11 cellular contexts compared by ENCODE assay signal in the genomic region with DNA sequence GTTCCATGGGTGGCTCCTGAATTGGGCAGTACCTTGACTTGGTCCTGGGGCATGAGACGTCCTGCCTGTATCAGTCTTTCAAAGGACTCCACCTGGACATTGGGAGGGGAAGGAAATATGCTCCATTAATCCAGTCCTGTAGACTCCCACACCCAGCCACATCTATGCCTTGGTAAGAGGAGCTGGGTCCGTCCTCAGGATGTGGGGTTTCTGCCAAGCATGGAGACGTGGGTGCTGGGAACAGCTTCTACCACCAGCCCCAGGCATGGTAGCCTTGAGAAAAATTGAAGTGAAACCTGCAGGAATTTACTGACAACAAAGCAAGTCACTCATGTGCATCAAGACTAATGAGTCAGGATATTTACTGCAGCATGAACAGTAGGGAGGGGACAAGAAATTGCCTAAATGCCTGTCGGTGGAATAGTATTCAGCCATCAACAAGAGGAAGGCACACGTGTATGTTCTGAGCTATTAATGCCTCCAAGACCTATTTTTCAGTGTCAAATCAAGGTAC. TPM values are rescaled to one million over a fixed set of nuclear protein-coding genes. Genes with fewer than 3 reads are reported as not detected.
A peak's percentile ranks its signal among the peaks of the same experiment; 100 is the strongest.
DNase-seq lines count a peak whose midpoint lies in the region; ATAC-seq lines count a peak whose summit lies in the region.
"Had no signal": no experiment of that assay in that cellular context is flagged by ENCODE, and none has a peak within 500 bp of the region (broad histone marks: within the 10 kb centered on the region; RNA-seq: fewer than 3 reads in every experiment).

No MANE protein-coding gene starts in this region.

- H3K9me3 Mint-ChIP-seq in activated CD4-positive, alpha-beta memory T cell treated with anti-CD3 and anti-CD28 coated beads for 36 hours: no peaks in the 10 kb centered on the region

- POLR2A ChIA-PET in activated CD4-positive, alpha-beta memory T cell treated with anti-CD3 and anti-CD28 coated beads for 36 hours (lab: Charles Lee): interaction anchor here (0.9 to 3.3 kb wide), 3 partner anchors 8 to 22 kb away, joined by 5 to 52 read pairs (median 15); a partner anchor contains a TSS

- ATAC-seq in HG03378 (IDR thresholded peaks at IDR 0.05; ENCODE audit: unreplicated experiment): peak; percentile 36
- peak; percentile 45 for ATAC-seq in left lobe of liver
- ATAC-seq in GM21576 (IDR thresholded peaks at IDR 0.05; ENCODE audit: unreplicated experiment): no peak
- no peak for ATAC-seq in HG03159 (IDR thresholded peaks at IDR 0.05; ENCODE audit: unreplicated experiment)
- ATAC-seq in GM21526 (IDR thresholded peaks at IDR 0.05; ENCODE audit: low FRiP score, unreplicated experiment): no peak
- no peak for ATAC-seq in GM18873 (IDR thresholded peaks at IDR 0.05; ENCODE audit: low FRiP score, unreplicated experiment)

- no peak overlapping the region for H3K4me3 Mint-ChIP-seq in activated CD4-positive, alpha-beta memory T cell treated with anti-CD3 and anti-CD28 coated beads for 36 hours

- peaks cover 44% of the 10 kb centered on the region for H3K4me1 ChIP-seq in ACC112 (ENCODE audit: control insufficient read depth, insufficient read depth, low read length, unreplicated experiment)

- H3K36me3 Mint-ChIP-seq in activated CD4-positive, alpha-beta memory T cell treated with anti-CD3 and anti-CD28 coated beads for 36 hours: peaks cover 78% of the 10 kb centered on the region

- intact Hi-C loops in activated CD4-positive, alpha-beta memory T cell treated with anti-CD3 and anti-CD28 coated beads for 36 hours (cut with micrococcal nuclease): no loop called here

- DNase-seq in activated CD4-positive, alpha-beta memory T cell treated with anti-CD3 and anti-CD28 coated beads for 36 hours: no peak
- DNase-seq in left lobe of liver (ENCODE audit: low spot score): no peak
- DNase-seq: glutamatergic neuron had no signal

- no peaks in the 10 kb centered on the region for H3K27me3 Mint-ChIP-seq in activated CD4-positive, alpha-beta memory T cell treated with anti-CD3 and anti-CD28 coated beads for 36 hours

- peak overlapping the region; percentile 89 for H3K27ac ChIP-seq in ACC112 (ENCODE audit: low read depth, low read length)
- H3K27ac ChIP-seq: right atrium auricular region had no signal

- no peaks in the 10 kb centered on the region for H3K79me2 ChIP-seq in ACC112 (ENCODE audit: control insufficient read depth, insufficient read depth, low read length, unreplicated experiment)

- no peaks in the 10 kb centered on the region for H3K27me3 ChIP-seq in ACC112 (ENCODE audit: insufficient read depth, low read length)
- H3K27me3 ChIP-seq: right atrium auricular region had no signal

- H3K27ac Mint-ChIP-seq in activated CD4-positive, alpha-beta memory T cell treated with anti-CD3 and anti-CD28 coated beads for 36 hours: peak overlapping the region; percentile 90

- H3K4me3 ChIP-seq in ACC112 (ENCODE audit: low read depth, low read length): no peak overlapping the region
- H3K4me3 ChIP-seq: right atrium auricular region had no signal

- H3K4me1 Mint-ChIP-seq in activated CD4-positive, alpha-beta memory T cell treated with anti-CD3 and anti-CD28 coated beads for 36 hours (ENCODE audit: low read depth): peaks cover 81% of the 10 kb centered on the region

- H3K36me3 ChIP-seq in ACC112 (ENCODE audit: insufficient read depth, low read length): peaks cover 12% of the 10 kb centered on the region

- CTCF ChIA-PET in activated CD4-positive, alpha-beta memory T cell treated with anti-CD3 and anti-CD28 coated beads for 36 hours (lab: Charles Lee): interaction anchor here (1.0 to 9.5 kb wide), 5 partner anchors 9 to 121 kb away, joined by 3 to 78 read pairs (median 6); a partner anchor contains a TSS

- H2AFZ ChIP-seq in ACC112 (ENCODE audit: low read length, unreplicated experiment): no peak overlapping the region

RNA-seq across cellular contexts. Expression of a gene that starts 23.2 kb away (rescaled TPM):
- total RNA-seq in activated CD4-positive, alpha-beta memory T cell treated with anti-CD3 and anti-CD28 coated beads for 36 hours: 100 to 1,000 TPM; 127 to 130 TPM
- 7.3 TPM for total RNA-seq in left lobe of liver

RNA-seq across cellular contexts. Expression of a gene that starts 34.9 kb away (rescaled TPM):
- not detected for total RNA-seq in activated CD4-positive, alpha-beta memory T cell treated with anti-CD3 and anti-CD28 coated beads for 36 hours
- 4,103 TPM for total RNA-seq in left lobe of liver
- total RNA-seq: right atrium auricular region, SK-MEL-5 had no signal

RNA-seq across cellular contexts. Expression of a gene that starts 41.7 kb away (rescaled TPM):
- not detected for total RNA-seq in activated CD4-positive, alpha-beta memory T cell treated with anti-CD3 and anti-CD28 coated beads for 36 hours
- total RNA-seq in left lobe of liver: 19,737 TPM
- total RNA-seq: right atrium auricular region, SK-MEL-5 had no signal

Comparison
In these comparisons a context has a peak if more than half of its experiments do, and no peak if none do; other contexts are left out.
1. ATAC-seq: peak in HG03378 (single experiment) and left lobe of liver (single experiment); none in GM21576 (single experiment), HG03159 (single experiment), GM21526 (single experiment) and GM18873 (single experiment).
2. RNA of a gene that starts 23.2 kb away (total RNA-seq): 127 to 130 TPM in activated CD4-positive, alpha-beta memory T cell treated with anti-CD3 and anti-CD28 coated beads for 36 hours; 7.3 TPM in left lobe of liver (single experiment); every median in the first group is over 10 times any median in the second.
3. RNA of a gene that starts 34.9 kb away (total RNA-seq): 4,103 TPM in left lobe of liver (single experiment); not detected in activated CD4-positive, alpha-beta memory T cell treated with anti-CD3 and anti-CD28 coated beads for 36 hours; every median in the first group is over 1,000 times any median in the second.
4. RNA of a gene that starts 41.7 kb away (total RNA-seq): 19,737 TPM in left lobe of liver (single experiment); not detected in activated CD4-positive, alpha-beta memory T cell treated with anti-CD3 and anti-CD28 coated beads for 36 hours; every median in the first group is over 1,000 times any median in the second.